ENCODE assay signal across 8 cellular contexts in genomic region chr11:73141309-73142127, GRCh38. TPM values are rescaled to one million over a fixed set of nuclear protein-coding genes. Genes with fewer than 3 reads are reported as not detected.
DNase-seq lines count a peak whose midpoint lies in the region; ATAC-seq and TF ChIP-seq lines count a peak whose summit lies in the region.

No MANE protein-coding gene starts in this region.

- peaks cover 0 to 6% (median 5%) of the 10 kb centered on the region in 3 donors for H3K36me3 Mint-ChIP-seq in immature natural killer cell

- H3K4me3 ChIP-seq in breast epithelium: peak overlapping the region; percentile 81 to 93 (median 86)

- H3K4me1 ChIP-seq in breast epithelium: no peaks in the 10 kb centered on the region

- H3K27me3 ChIP-seq in breast epithelium: no peaks in the 10 kb centered on the region

- intact Hi-C loops in breast epithelium (cut with DNase I; ENCODE audit: low total_unique reads): loop anchor here (5.0 kb wide), 1 partner anchor 314 kb away; no protein-coding TSS in a partner anchor

- TF ChIP-seq CTCF in breast epithelium (IDR thresholded peaks at IDR 0.05): no peak

- no peak for TF ChIP-seq POLR2A in breast epithelium (IDR thresholded peaks at IDR 0.05)

- H3K27ac Mint-ChIP-seq in immature natural killer cell: peak overlapping the region; percentile 85 to 96 (median 93)

- peak; percentile 22 for ATAC-seq in GM21576 (IDR thresholded peaks at IDR 0.05; ENCODE audit: unreplicated experiment)

- no peaks in the 10 kb centered on the region for H3K9me3 ChIP-seq in breast epithelium

- H3K4me3 Mint-ChIP-seq in immature natural killer cell: peak overlapping the region; percentile 89 to 97 (median 94)

- no peaks in the 10 kb centered on the region for H3K9me3 Mint-ChIP-seq in immature natural killer cell

- no peaks in the 10 kb centered on the region for H3K36me3 ChIP-seq in breast epithelium

- H3K27ac ChIP-seq in breast epithelium: peak overlapping the region; percentile 94 to 97

- peak; percentile 78 for DNase-seq in Daoy (ENCODE audit: low read depth)
- DNase-seq in LHCN-M2 (ENCODE audit: low read depth): peak; percentile 66
- DNase-seq in T-helper 9 cell: peak; percentile 52
- DNase-seq in breast epithelium (ENCODE audit: low spot score in 2 of 2): peak in 1 of 2 donors; percentile 60
- peak in 2 of 3 donors; percentile 36 to 58 for DNase-seq in immature natural killer cell
- DNase-seq in stimulated activated CD4-positive, alpha-beta T cell treated with anti-CD3 and anti-CD28 coated beads, Interleukin-12 subunit alpha, Interleukin-12 subunit beta, amount 100 ng/mL, for 24 hours (ENCODE audit: low read depth in 2 of 2): peak; percentile 26 to 29
- no peak for DNase-seq in cerebellar nuclear complex (lab: John Stamatoyannopoulos, UW)

- peaks cover 14 to 21% (median 21%) of the 10 kb centered on the region in 3 donors for H3K27me3 Mint-ChIP-seq in immature natural killer cell (ENCODE audit: low read depth in 3 of 3)

- H3K4me1 Mint-ChIP-seq in immature natural killer cell: peaks cover 29 to 44% of the 10 kb centered on the region in 2 donors

RNA-seq across cellular contexts. Expression of gene FCHSD2, which starts 0.6 kb away (rescaled TPM):
- total RNA-seq in Daoy (2014; rRNA removed; shearing (Covaris generic)): 4.8 and 7.2 TPM in 2 replicates
- total RNA-seq in LHCN-M2 (2014; rRNA removed): 5.1 and 5.9 TPM in 2 replicates
- polyA plus RNA-seq in LHCN-M2 (2012): 9.2 TPM
- total RNA-seq in breast epithelium: 10 to 100 TPM; 15.5 to 23.4 (median 19.0) TPM
- 10 to 100 TPM in 2 of 3 donors, 1 to 10 TPM in 1; 9.7 to 25.6 (median 11.9) TPM for polyA plus RNA-seq in immature natural killer cell

Comparison
In these comparisons a context has a peak if more than half of its experiments do, and no peak if none do; other contexts are left out.
1. DNase-seq: peak in Daoy (single experiment), LHCN-M2 (single experiment), T-helper 9 cell (single experiment), immature natural killer cell (2 of 3) and stimulated activated CD4-positive, alpha-beta T cell treated with anti-CD3 and anti-CD28 coated beads, Interleukin-12 subunit alpha, Interleukin-12 subunit beta, amount 100 ng/mL, for 24 hours (2 of 2); none in cerebellar nuclear complex (0 of 2).